In the genomic region with DNA sequence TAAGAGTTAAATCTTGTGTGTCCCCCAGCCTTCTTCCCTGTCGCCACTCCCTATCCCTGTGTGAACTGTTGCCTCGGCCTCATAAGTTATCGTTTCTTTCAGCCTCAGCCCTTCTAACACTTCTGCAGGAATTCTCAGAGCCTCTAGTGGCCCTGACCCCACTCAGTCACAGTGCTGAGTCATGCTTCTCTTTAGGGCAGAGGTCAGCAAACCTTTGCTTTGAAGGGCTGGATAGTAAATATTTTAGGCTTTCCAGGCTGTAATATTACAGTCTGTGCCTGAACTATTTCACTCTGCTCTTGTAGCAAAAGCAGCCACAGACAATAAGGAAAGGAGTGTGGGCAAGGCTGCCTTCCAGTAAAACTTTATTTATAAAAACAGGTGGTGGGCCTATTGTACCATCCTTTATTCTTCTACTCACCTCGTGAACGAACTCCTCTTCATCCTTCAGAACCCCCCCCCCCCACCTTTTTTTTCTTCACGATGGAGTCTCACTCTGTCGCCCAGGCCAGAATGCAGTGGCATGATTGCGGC, we compare ENCODE assay signal across 8 cellular contexts. TPM values are rescaled to one million over a fixed set of nuclear protein-coding genes. Genes with fewer than 3 reads are reported as not detected.
DNase-seq lines count a peak whose midpoint lies in the region; ATAC-seq and TF ChIP-seq lines count a peak whose summit lies in the region.

No MANE protein-coding gene starts in this region.

- intact Hi-C loops in right cardiac atrium (cut with DNase I), result loop anchor here in 1 of 4 donors (5.0 kb wide), 1 partner anchor 35 kb away; no protein-coding TSS in a partner anchor
- intact Hi-C loops in activated CD4-positive, alpha-beta T cell treated with anti-CD3 and anti-CD28 coated beads for 36 hours (cut with DNase I, micrococcal nuclease), result loop anchor here in 1 of 2 experiments (2.0 kb wide), 1 partner anchor 15 kb away; no protein-coding TSS in a partner anchor

- H3K36me3 ChIP-seq in HAP-1 (replicated peaks), result peaks cover 11% of the 10 kb centered on the region

- H3K36me3 Mint-ChIP-seq in stimulated activated naive B cell treated with anti-CD40 and anti-IgM and Interleukin-4, amounts not matched to agents 10 μg/mL and 1 μg/mL and 100 μg/mL, for 72 hours, result peaks cover 25 to 51% of the 10 kb centered on the region in 2 donors
- peaks cover 48% of the 10 kb centered on the region for H3K36me3 Mint-ChIP-seq in stimulated activated memory B cell treated with anti-CD40 and anti-IgM and Interleukin-4, amounts not matched to agents 10 μg/mL and 1 μg/mL and 100 μg/mL, for 72 hours
- peaks cover 26% of the 10 kb centered on the region for H3K36me3 Mint-ChIP-seq in activated CD4-positive, alpha-beta T cell treated with anti-CD3 and anti-CD28 coated beads for 36 hours (ENCODE audit: low read depth)

- DNase-seq in HAP-1 (ENCODE audit: low spot score in 2 of 2) (peak; percentile 16 to 24), UCSD-AML1 (lab: John Stamatoyannopoulos, UW; ENCODE audit: unreplicated experiment) (peak; percentile 24), right cardiac atrium (no peak), foreskin keratinocyte (no peak)
- no peak for DNase-seq in stimulated activated naive B cell treated with anti-CD40 and anti-IgM and Interleukin-4, amounts not matched to agents 10 μg/mL and 1 μg/mL and 100 μg/mL, for 72 hours
- DNase-seq in activated CD4-positive, alpha-beta T cell treated with anti-CD3 and anti-CD28 coated beads for 36 hours, result no peak

- no peaks in the 10 kb centered on the region for H3K9me3 ChIP-seq in HAP-1
- H3K9me3 ChIP-seq in right cardiac atrium (ENCODE audit: control insufficient read depth, low read length), result no peaks in the 10 kb centered on the region

- TF ChIP-seq CTCF in foreskin keratinocyte (conservative IDR thresholded peaks at IDR 0.05), result no peak

- in situ Hi-C loops in HAP-1 (cut with MboI; ENCODE audit: low sequenced_read_pairs), result no loop called here

- H3K4me3 Mint-ChIP-seq in stimulated activated naive B cell treated with anti-CD40 and anti-IgM and Interleukin-4, amounts not matched to agents 10 μg/mL and 1 μg/mL and 100 μg/mL, for 72 hours, result no peak overlapping the region
- H3K4me3 Mint-ChIP-seq in stimulated activated memory B cell treated with anti-CD40 and anti-IgM and Interleukin-4, amounts not matched to agents 10 μg/mL and 1 μg/mL and 100 μg/mL, for 72 hours, result no peak overlapping the region
- no peak overlapping the region for H3K4me3 Mint-ChIP-seq in activated CD4-positive, alpha-beta T cell treated with anti-CD3 and anti-CD28 coated beads for 36 hours

- ATAC-seq in right cardiac atrium (peak; percentile 47 to 62), foreskin keratinocyte (no peak)
- no peak for ATAC-seq in stimulated activated naive B cell treated with anti-CD40 and anti-IgM and Interleukin-4, amounts not matched to agents 10 μg/mL and 1 μg/mL and 100 μg/mL, for 72 hours (replicated peaks)
- ATAC-seq in stimulated activated memory B cell treated with anti-CD40 and anti-IgM and Interleukin-4, amounts not matched to agents 10 μg/mL and 1 μg/mL and 100 μg/mL, for 72 hours, result no peak
- ATAC-seq in activated CD4-positive, CD25-positive, alpha-beta regulatory T cell treated with anti-CD3 and anti-CD28 coated beads, Interleukin-2, amount 50 U/mL, for 24 hours, result no peak
- ATAC-seq in activated CD4-positive, alpha-beta T cell treated with anti-CD3 and anti-CD28 coated beads for 36 hours, result no peak

- POLR2A ChIA-PET in activated CD4-positive, alpha-beta T cell treated with anti-CD3 and anti-CD28 coated beads for 36 hours (lab: Charles Lee), result no interaction called here

- peak overlapping the region; percentile 48 for H3K27ac ChIP-seq in right cardiac atrium (ENCODE audit: low read length)
- no peak overlapping the region for H3K27ac ChIP-seq in foreskin keratinocyte

- peak overlapping the region; percentile 75 for H3K27ac Mint-ChIP-seq in stimulated activated naive B cell treated with anti-CD40 and anti-IgM and Interleukin-4, amounts not matched to agents 10 μg/mL and 1 μg/mL and 100 μg/mL, for 72 hours
- no peak overlapping the region for H3K27ac Mint-ChIP-seq in stimulated activated memory B cell treated with anti-CD40 and anti-IgM and Interleukin-4, amounts not matched to agents 10 μg/mL and 1 μg/mL and 100 μg/mL, for 72 hours
- no peak overlapping the region for H3K27ac Mint-ChIP-seq in activated CD4-positive, alpha-beta T cell treated with anti-CD3 and anti-CD28 coated beads for 36 hours

- H3K27me3 ChIP-seq in HAP-1 (ENCODE audit: low read depth), result no peaks in the 10 kb centered on the region
- no peaks in the 10 kb centered on the region for H3K27me3 ChIP-seq in right cardiac atrium (ENCODE audit: control insufficient read depth, insufficient read depth)
- H3K27me3 ChIP-seq in foreskin keratinocyte, result no peaks in the 10 kb centered on the region

- H3K4me3 ChIP-seq in HAP-1, result no peak overlapping the region
- no peak overlapping the region for H3K4me3 ChIP-seq in right cardiac atrium (ENCODE audit: low read length)

- no peaks in the 10 kb centered on the region for H3K9me3 Mint-ChIP-seq in stimulated activated naive B cell treated with anti-CD40 and anti-IgM and Interleukin-4, amounts not matched to agents 10 μg/mL and 1 μg/mL and 100 μg/mL, for 72 hours
- no peaks in the 10 kb centered on the region for H3K9me3 Mint-ChIP-seq in stimulated activated memory B cell treated with anti-CD40 and anti-IgM and Interleukin-4, amounts not matched to agents 10 μg/mL and 1 μg/mL and 100 μg/mL, for 72 hours
- no peaks in the 10 kb centered on the region for H3K9me3 Mint-ChIP-seq in activated CD4-positive, alpha-beta T cell treated with anti-CD3 and anti-CD28 coated beads for 36 hours (ENCODE audit: low read depth)

- H3K27me3 Mint-ChIP-seq in stimulated activated naive B cell treated with anti-CD40 and anti-IgM and Interleukin-4, amounts not matched to agents 10 μg/mL and 1 μg/mL and 100 μg/mL, for 72 hours, result no peaks in the 10 kb centered on the region
- H3K27me3 Mint-ChIP-seq in stimulated activated memory B cell treated with anti-CD40 and anti-IgM and Interleukin-4, amounts not matched to agents 10 μg/mL and 1 μg/mL and 100 μg/mL, for 72 hours, result no peaks in the 10 kb centered on the region
- H3K27me3 Mint-ChIP-seq in activated CD4-positive, alpha-beta T cell treated with anti-CD3 and anti-CD28 coated beads for 36 hours, result no peaks in the 10 kb centered on the region

- CTCF ChIA-PET in activated CD4-positive, alpha-beta T cell treated with anti-CD3 and anti-CD28 coated beads for 36 hours (lab: Charles Lee), result interaction anchor here (0.6 to 0.9 kb wide), 2 partner anchors 87 to 206 kb away, joined by 3 to 4 read pairs; no protein-coding TSS in a partner anchor

- 70% methylated on average over 8 of the region's 8 CpGs for WGBS in right cardiac atrium

- H3K4me1 ChIP-seq in HAP-1 (peaks cover 9% of the 10 kb centered on the region; the same call in 1 of the 2 replicates), right cardiac atrium (ENCODE audit: control insufficient read depth, insufficient read depth, low read length) (peaks cover 2% of the 10 kb centered on the region), foreskin keratinocyte (no peaks in the 10 kb centered on the region)

- H3K4me1 Mint-ChIP-seq in stimulated activated naive B cell treated with anti-CD40 and anti-IgM and Interleukin-4, amounts not matched to agents 10 μg/mL and 1 μg/mL and 100 μg/mL, for 72 hours, result peaks cover 26 to 54% of the 10 kb centered on the region in 2 donors
- peaks cover 63% of the 10 kb centered on the region for H3K4me1 Mint-ChIP-seq in stimulated activated memory B cell treated with anti-CD40 and anti-IgM and Interleukin-4, amounts not matched to agents 10 μg/mL and 1 μg/mL and 100 μg/mL, for 72 hours
- H3K4me1 Mint-ChIP-seq in activated CD4-positive, alpha-beta T cell treated with anti-CD3 and anti-CD28 coated beads for 36 hours, result peaks cover 10% of the 10 kb centered on the region

RNA-seq across cellular contexts. Expression of a gene that starts 22.1 kb away (rescaled TPM):
- total RNA-seq in right cardiac atrium (10 to 100 TPM; 31.5 to 42.1 (median 36.6) TPM), foreskin keratinocyte (41.3 and 48.6 TPM in 2 replicates)
- polyA plus RNA-seq in right cardiac atrium (30.0 TPM), foreskin keratinocyte (29.1 and 32.6 TPM in 2 replicates)
- 10 to 100 TPM; 90.3 to 98.5 TPM for total RNA-seq in activated CD4-positive, alpha-beta T cell treated with anti-CD3 and anti-CD28 coated beads for 36 hours

RNA-seq across cellular contexts. Expression of a gene that starts 22.4 kb away (rescaled TPM):
- total RNA-seq in right cardiac atrium, result 1 to 10 TPM; 3.3 to 6.1 (median 5.6) TPM
- 4.7 TPM for polyA plus RNA-seq in right cardiac atrium
- 15.6 and 18.1 TPM in 2 replicates for total RNA-seq in foreskin keratinocyte
- 18.7 and 20.6 TPM in 2 replicates for polyA plus RNA-seq in foreskin keratinocyte
- total RNA-seq in activated CD4-positive, alpha-beta T cell treated with anti-CD3 and anti-CD28 coated beads for 36 hours, result 10 to 100 TPM; 32.6 to 41.7 TPM

Comparison
In these comparisons a context has a peak if more than half of its experiments do, and no peak if none do; other contexts are left out.
1. DNase-seq: peak in HAP-1 (2 of 2) and UCSD-AML1 (single experiment); none in right cardiac atrium (0 of 3), stimulated activated naive B cell treated with anti-CD40 and anti-IgM and Interleukin-4, amounts not matched to agents 10 μg/mL and 1 μg/mL and 100 μg/mL, for 72 hours (single experiment), foreskin keratinocyte (0 of 2) and activated CD4-positive, alpha-beta T cell treated with anti-CD3 and anti-CD28 coated beads for 36 hours (single experiment).
2. ATAC-seq: peak in right cardiac atrium (2 of 2); none in stimulated activated naive B cell treated with anti-CD40 and anti-IgM and Interleukin-4, amounts not matched to agents 10 μg/mL and 1 μg/mL and 100 μg/mL, for 72 hours (0 of 2), foreskin keratinocyte (single experiment), stimulated activated memory B cell treated with anti-CD40 and anti-IgM and Interleukin-4, amounts not matched to agents 10 μg/mL and 1 μg/mL and 100 μg/mL, for 72 hours (single experiment), activated CD4-positive, CD25-positive, alpha-beta regulatory T cell treated with anti-CD3 and anti-CD28 coated beads, Interleukin-2, amount 50 U/mL, for 24 hours (0 of 2) and activated CD4-positive, alpha-beta T cell treated with anti-CD3 and anti-CD28 coated beads for 36 hours (single experiment).